In the genomic region with DNA sequence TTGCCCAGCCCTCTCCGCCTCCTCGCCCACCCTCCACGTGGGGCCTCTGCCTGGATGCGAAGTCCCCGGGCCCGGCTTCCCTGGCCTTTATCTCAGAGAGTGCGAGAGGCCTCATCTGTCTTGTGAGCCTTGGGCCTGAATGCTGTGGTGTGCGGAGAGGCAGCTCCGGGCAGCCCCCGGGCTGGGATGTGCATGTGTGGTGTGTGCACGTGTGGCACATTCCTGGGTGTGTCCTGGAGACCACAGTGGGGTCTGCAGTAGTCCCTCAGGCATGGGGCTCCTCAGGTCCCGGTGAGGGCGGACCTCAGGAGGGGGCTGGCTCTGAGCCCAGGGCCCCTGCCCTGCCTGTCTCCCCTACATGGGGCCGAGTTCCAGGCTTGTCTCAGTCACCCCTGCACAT, we compare ENCODE assay signal across 17 cellular contexts. TPM values are rescaled to one million over a fixed set of nuclear protein-coding genes. Genes with fewer than 3 reads are reported as not detected.
"Had no signal": no experiment of that assay in that cellular context is flagged by ENCODE, and none has a peak within 500 bp of the region (broad histone marks: within the 10 kb centered on the region; RNA-seq: fewer than 3 reads in every experiment).

No MANE protein-coding gene starts in this region.

- H3K9me3 ChIP-seq: ascending aorta, heart left ventricle, left lung, upper lobe of left lung had no signal

- H3K36me3 ChIP-seq: upper lobe of left lung had no signal

- H3K27me3 ChIP-seq: ascending aorta had no signal

- DNase-seq: activated CD4-positive, alpha-beta T cell treated with anti-CD3 and anti-CD28 coated beads for 4 hours; activated CD8-positive, alpha-beta T cell treated with anti-CD3 and anti-CD28 coated beads, Interleukin-2, amount 10 ng/mL, durations not matched to agents 7 days and 5 days; activated naive CD4-positive, alpha-beta T cell; heart left ventricle; left lung; mesenchymal stem cell; SW 1271; T-helper 9 cell had no signal

- H3K27ac ChIP-seq: ascending aorta, left lung, upper lobe of left lung had no signal

- H3K4me2 ChIP-seq: smooth muscle cell had no signal

- H3K4me1 ChIP-seq: ascending aorta, left lung, upper lobe of left lung had no signal

- ATAC-seq: activated CD8-positive, alpha-beta T cell treated with anti-CD3 and anti-CD28 coated beads, Interleukin-2, amount 10 ng/mL, durations not matched to agents 7 days and 5 days; left lung had no signal

- FAIRE-seq: colon, endothelial cell of umbilical vein, frontal cortex, islet of Langerhans had no signal

- H3K4me3 ChIP-seq: ascending aorta, heart left ventricle, left lung, smooth muscle cell, upper lobe of left lung had no signal

RNA-seq across cellular contexts. Expression of gene DOK7, which starts 31.4 kb away (rescaled TPM):
- total RNA-seq: activated CD8-positive, alpha-beta T cell treated with anti-CD3 and anti-CD28 coated beads, Interleukin-2, amount 10 ng/mL, durations not matched to agents 7 days and 5 days; activated T-helper 1 cell treated with anti-CD3 and anti-CD28 coated beads, Interleukin-12 subunit alpha, Interleukin-12 subunit beta, Interleukin-2, Interleukin-4 antibody, amounts not matched to agents 30 ng/mL and 10 ng/mL and 1 ng/mL, durations not matched to agents 14 hours and 24 hours and 36 hours; endothelial cell of umbilical vein; smooth muscle cell; subcutaneous adipose tissue had no signal
- polyA plus RNA-seq: endothelial cell of umbilical vein, smooth muscle cell had no signal

RNA-seq across cellular contexts. Expression of gene HGFAC, which starts 52.7 kb away (rescaled TPM):
- total RNA-seq: activated CD8-positive, alpha-beta T cell treated with anti-CD3 and anti-CD28 coated beads, Interleukin-2, amount 10 ng/mL, durations not matched to agents 7 days and 5 days; activated T-helper 1 cell treated with anti-CD3 and anti-CD28 coated beads, Interleukin-12 subunit alpha, Interleukin-12 subunit beta, Interleukin-2, Interleukin-4 antibody, amounts not matched to agents 30 ng/mL and 10 ng/mL and 1 ng/mL, durations not matched to agents 14 hours and 24 hours and 36 hours; subcutaneous adipose tissue had no signal
- polyA plus RNA-seq: smooth muscle cell had no signal
